Comparison of ENCODE assay signal across 1 cellular context in the genomic region with DNA sequence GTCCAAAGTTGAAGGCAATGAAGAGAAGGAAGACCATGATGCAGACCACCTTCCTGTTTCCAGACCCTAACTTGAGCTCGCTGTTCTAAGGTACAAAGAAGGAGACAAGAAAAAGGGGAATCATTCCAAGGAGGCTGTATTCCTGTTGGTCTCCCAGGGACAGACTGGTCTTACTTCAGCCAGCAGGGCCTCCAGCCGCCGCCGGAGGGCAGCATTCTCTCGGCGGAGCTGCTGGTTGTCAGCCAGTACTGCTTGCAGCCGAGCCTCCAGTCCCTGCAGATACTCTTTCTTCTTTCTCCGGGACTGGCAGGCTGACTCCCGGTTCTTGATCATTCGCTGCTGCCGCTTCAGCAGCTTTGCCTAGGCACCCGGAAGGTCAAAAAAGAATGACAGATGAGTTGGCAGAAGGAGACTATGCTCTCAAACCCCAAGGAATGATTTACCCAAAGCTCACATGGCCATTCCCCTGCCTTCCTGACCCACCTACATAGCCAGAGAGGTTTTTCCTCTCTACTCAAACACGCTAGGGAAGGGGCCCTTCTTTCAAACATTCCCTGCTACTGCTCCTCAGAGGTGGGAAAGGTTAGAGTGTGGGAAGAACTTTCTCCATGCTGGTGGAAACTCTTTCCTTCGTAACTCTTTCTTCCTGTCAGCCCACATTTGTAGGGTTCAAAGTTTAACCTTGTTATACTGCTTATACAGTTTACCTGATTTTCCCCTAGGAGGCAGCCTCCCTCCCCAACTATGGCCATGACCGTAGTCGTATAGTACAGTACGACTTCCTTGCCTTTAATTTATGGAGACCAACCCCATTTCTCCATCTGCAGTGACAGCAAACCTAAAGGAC.
A peak's percentile ranks its signal among the peaks of the same experiment; 100 is the strongest.
TF ChIP-seq lines count a peak whose summit lies in the region.

No MANE protein-coding gene starts in this region.

TF ChIP-seq in HepG2, 621 proteins besides CTCF, POLR2A, EP300 and RAD21 (continued from another document and continues in another):
- peak; percentile 62; the same call in 1 of the 2 replicates for TF ChIP-seq ZNF275 (CRISPR knock-in tag; IDR thresholded peaks at IDR 0.05; ENCODE audit: borderline replicate concordance)
- TF ChIP-seq, protein P1, sequence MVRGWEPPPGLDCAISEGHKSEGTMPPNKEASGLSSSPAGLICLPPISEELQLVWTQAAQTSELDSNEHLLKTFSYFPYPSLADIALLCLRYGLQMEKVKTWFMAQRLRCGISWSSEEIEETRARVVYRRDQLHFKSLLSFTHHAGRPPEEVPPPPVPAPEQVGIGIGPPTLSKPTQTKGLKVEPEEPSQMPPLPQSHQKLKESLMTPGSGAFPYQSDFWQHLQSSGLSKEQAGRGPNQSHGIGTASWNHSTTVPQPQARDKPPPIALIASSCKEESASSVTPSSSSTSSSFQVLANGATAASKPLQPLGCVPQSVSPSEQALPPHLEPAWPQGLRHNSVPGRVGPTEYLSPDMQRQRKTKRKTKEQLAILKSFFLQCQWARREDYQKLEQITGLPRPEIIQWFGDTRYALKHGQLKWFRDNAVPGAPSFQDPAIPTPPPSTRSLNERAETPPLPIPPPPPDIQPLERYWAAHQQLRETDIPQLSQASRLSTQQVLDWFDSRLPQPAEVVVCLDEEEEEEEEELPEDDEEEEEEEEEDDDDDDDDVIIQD (CRISPR knock-in tag; IDR thresholded peaks at IDR 0.05; ENCODE audit: low read depth) = peak; percentile 61; the same call in 1 of the 2 replicates
- TF ChIP-seq, protein P2, sequence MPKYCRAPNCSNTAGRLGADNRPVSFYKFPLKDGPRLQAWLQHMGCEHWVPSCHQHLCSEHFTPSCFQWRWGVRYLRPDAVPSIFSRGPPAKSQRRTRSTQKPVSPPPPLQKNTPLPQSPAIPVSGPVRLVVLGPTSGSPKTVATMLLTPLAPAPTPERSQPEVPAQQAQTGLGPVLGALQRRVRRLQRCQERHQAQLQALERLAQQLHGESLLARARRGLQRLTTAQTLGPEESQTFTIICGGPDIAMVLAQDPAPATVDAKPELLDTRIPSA (CRISPR knock-in tag; IDR thresholded peaks at IDR 0.05; ENCODE audit: borderline replicate concordance) = no peak
- TF ChIP-seq, protein P3, sequence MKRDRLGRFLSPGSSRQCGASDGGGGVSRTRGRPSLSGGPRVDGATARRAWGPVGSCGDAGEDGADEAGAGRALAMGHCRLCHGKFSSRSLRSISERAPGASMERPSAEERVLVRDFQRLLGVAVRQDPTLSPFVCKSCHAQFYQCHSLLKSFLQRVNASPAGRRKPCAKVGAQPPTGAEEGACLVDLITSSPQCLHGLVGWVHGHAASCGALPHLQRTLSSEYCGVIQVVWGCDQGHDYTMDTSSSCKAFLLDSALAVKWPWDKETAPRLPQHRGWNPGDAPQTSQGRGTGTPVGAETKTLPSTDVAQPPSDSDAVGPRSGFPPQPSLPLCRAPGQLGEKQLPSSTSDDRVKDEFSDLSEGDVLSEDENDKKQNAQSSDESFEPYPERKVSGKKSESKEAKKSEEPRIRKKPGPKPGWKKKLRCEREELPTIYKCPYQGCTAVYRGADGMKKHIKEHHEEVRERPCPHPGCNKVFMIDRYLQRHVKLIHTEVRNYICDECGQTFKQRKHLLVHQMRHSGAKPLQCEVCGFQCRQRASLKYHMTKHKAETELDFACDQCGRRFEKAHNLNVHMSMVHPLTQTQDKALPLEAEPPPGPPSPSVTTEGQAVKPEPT (CRISPR knock-in tag; IDR thresholded peaks at IDR 0.05; ENCODE audit: low read depth) = no peak
- TF ChIP-seq ZNF746 (CRISPR knock-in tag; IDR thresholded peaks at IDR 0.05) = 0 out of 2 replicates have a peak, but pooled peaks have one; percentile 43
- no peak for TF ChIP-seq SP140L (CRISPR knock-in tag; IDR thresholded peaks at IDR 0.05; ENCODE audit: borderline replicate concordance)
- no peak for TF ChIP-seq ZNF543 (CRISPR knock-in tag; IDR thresholded peaks at IDR 0.05)
- TF ChIP-seq FOXK2 (IDR thresholded peaks at IDR 0.05) = no peak
- TF ChIP-seq BATF2 (CRISPR knock-in tag; IDR thresholded peaks at IDR 0.05) = no peak
- no peak for TF ChIP-seq ZNF577 (CRISPR knock-in tag; IDR thresholded peaks at IDR 0.05; ENCODE audit: borderline replicate concordance, low read depth)
- TF ChIP-seq, protein P4, sequence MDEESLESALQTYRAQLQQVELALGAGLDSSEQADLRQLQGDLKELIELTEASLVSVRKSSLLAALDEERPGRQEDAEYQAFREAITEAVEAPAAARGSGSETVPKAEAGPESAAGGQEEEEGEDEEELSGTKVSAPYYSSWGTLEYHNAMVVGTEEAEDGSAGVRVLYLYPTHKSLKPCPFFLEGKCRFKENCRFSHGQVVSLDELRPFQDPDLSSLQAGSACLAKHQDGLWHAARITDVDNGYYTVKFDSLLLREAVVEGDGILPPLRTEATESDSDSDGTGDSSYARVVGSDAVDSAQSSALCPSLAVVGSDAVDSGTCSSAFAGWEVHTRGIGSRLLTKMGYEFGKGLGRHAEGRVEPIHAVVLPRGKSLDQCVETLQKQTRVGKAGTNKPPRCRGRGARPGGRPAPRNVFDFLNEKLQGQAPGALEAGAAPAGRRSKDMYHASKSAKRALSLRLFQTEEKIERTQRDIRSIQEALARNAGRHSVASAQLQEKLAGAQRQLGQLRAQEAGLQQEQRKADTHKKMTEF (CRISPR knock-in tag; IDR thresholded peaks at IDR 0.05) = peak; percentile 90
- TF ChIP-seq RARG (CRISPR knock-in tag; IDR thresholded peaks at IDR 0.05; ENCODE audit: low read depth) = no peak
- TF ChIP-seq NFKB2 (CRISPR knock-in tag; IDR thresholded peaks at IDR 0.05; ENCODE audit: borderline replicate concordance) = peak; percentile 85; the same call in 1 of the 2 replicates
- TF ChIP-seq RBAK (CRISPR knock-in tag; IDR thresholded peaks at IDR 0.05) = no peak
- TF ChIP-seq, protein P5, sequence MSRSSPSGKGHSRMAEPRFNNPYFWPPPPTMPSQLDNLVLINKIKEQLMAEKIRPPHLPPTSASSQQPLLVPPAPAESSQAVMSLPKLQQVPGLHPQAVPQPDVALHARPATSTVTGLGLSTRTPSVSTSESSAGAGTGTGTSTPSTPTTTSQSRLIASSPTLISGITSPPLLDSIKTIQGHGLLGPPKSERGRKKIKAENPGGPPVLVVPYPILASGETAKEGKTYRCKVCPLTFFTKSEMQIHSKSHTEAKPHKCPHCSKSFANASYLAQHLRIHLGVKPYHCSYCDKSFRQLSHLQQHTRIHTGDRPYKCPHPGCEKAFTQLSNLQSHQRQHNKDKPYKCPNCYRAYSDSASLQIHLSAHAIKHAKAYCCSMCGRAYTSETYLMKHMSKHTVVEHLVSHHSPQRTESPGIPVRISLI (CRISPR knock-in tag; IDR thresholded peaks at IDR 0.05; ENCODE audit: borderline replicate concordance) = no peak
- TF ChIP-seq ZNF33B (CRISPR knock-in tag; IDR thresholded peaks at IDR 0.05) = no peak; the same call in 1 of the 2 replicates
- TF ChIP-seq DRAP1 (CRISPR knock-in tag; IDR thresholded peaks at IDR 0.05) = peak; percentile 53
- TF ChIP-seq ADNP (CRISPR knock-in tag; IDR thresholded peaks at IDR 0.05) = 0 out of 2 replicates have a peak, but pooled peaks have one; percentile 34
- TF ChIP-seq ZNF333 (CRISPR knock-in tag; IDR thresholded peaks at IDR 0.05; ENCODE audit: borderline replicate concordance) = 0 out of 2 replicates have a peak, but pooled peaks have one; percentile 32
- no peak for TF ChIP-seq ZNF652 (CRISPR knock-in tag; IDR thresholded peaks at IDR 0.05; ENCODE audit: borderline replicate concordance, low read depth)
- no peak; the same call in 1 of the 2 replicates for TF ChIP-seq JUND (CRISPR knock-in tag; IDR thresholded peaks at IDR 0.05)
- no peak for TF ChIP-seq ZNF747 (CRISPR knock-in tag; IDR thresholded peaks at IDR 0.05; ENCODE audit: borderline replicate concordance)
- TF ChIP-seq, protein P6, sequence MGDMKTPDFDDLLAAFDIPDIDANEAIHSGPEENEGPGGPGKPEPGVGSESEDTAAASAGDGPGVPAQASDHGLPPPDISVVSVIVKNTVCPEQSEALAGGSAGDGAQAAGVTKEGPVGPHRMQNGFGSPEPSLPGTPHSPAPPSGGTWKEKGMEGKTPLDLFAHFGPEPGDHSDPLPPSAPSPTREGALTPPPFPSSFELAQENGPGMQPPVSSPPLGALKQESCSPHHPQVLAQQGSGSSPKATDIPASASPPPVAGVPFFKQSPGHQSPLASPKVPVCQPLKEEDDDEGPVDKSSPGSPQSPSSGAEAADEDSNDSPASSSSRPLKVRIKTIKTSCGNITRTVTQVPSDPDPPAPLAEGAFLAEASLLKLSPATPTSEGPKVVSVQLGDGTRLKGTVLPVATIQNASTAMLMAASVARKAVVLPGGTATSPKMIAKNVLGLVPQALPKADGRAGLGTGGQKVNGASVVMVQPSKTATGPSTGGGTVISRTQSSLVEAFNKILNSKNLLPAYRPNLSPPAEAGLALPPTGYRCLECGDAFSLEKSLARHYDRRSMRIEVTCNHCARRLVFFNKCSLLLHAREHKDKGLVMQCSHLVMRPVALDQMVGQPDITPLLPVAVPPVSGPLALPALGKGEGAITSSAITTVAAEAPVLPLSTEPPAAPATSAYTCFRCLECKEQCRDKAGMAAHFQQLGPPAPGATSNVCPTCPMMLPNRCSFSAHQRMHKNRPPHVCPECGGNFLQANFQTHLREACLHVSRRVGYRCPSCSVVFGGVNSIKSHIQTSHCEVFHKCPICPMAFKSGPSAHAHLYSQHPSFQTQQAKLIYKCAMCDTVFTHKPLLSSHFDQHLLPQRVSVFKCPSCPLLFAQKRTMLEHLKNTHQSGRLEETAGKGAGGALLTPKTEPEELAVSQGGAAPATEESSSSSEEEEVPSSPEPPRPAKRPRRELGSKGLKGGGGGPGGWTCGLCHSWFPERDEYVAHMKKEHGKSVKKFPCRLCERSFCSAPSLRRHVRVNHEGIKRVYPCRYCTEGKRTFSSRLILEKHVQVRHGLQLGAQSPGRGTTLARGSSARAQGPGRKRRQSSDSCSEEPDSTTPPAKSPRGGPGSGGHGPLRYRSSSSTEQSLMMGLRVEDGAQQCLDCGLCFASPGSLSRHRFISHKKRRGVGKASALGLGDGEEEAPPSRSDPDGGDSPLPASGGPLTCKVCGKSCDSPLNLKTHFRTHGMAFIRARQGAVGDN (CRISPR knock-in tag; IDR thresholded peaks at IDR 0.05) = peak; percentile 77
- TF ChIP-seq NFYB (CRISPR knock-in tag; IDR thresholded peaks at IDR 0.05) = no peak
- TF ChIP-seq ZNF503 (CRISPR knock-in tag; IDR thresholded peaks at IDR 0.05) = peak; percentile 67; the same call in 1 of the 2 replicates
- TF ChIP-seq GATA4 (IDR thresholded peaks at IDR 0.05; ENCODE audit: borderline replicate concordance, low read depth) = no peak
- no peak for TF ChIP-seq ZNF816 (CRISPR knock-in tag; IDR thresholded peaks at IDR 0.05; ENCODE audit: borderline replicate concordance)
- TF ChIP-seq ZNF34 (CRISPR knock-in tag; IDR thresholded peaks at IDR 0.05; ENCODE audit: borderline replicate concordance) = 0 out of 2 replicates have a peak, but pooled peaks have one; percentile 64
